ENCODE assay signal across 22 cellular contexts in genomic region chr6:101961357-101961756, GRCh38.
"Had no signal": no experiment of that assay in that cellular context is flagged by ENCODE, and none has a peak within 500 bp of the region (broad histone marks: within the 10 kb centered on the region; RNA-seq: fewer than 3 reads in every experiment).

No MANE protein-coding gene starts in this region.

- H3K36me3 ChIP-seq: esophagus muscularis mucosa, gastrocnemius medialis, heart right ventricle, left ventricle myocardium inferior, lower lobe of right lung, ovary, thoracic aorta, transverse colon had no signal

- H3K4me3 Mint-ChIP-seq: memory B cell; naive B cell; stimulated activated memory B cell treated with anti-CD40 and anti-IgM and Interleukin-4, amounts not matched to agents 10 μg/mL and 1 μg/mL and 100 μg/mL, for 72 hours; stimulated activated naive CD8-positive, alpha-beta T cell treated with anti-CD3 and anti-CD28 coated beads, Interleukin-15, Interleukin-2, amounts not matched to agents 100 ng/mL and 50 ng/mL, for 24 hours had no signal

- DNase-seq: effector memory CD4-positive, alpha-beta T cell; gastrocnemius medialis; heart right ventricle; kidney; left cardiac atrium; left ventricle myocardium inferior; lower lobe of right lung; midbrain; naive B cell; ovary; right cardiac atrium; stimulated activated CD4-positive, alpha-beta T cell treated with anti-CD3 and anti-CD28 coated beads, Interleukin-4, amount 100 ng/mL, for 1 hour; stimulated activated CD8-positive, alpha-beta memory T cell treated with anti-CD3 and anti-CD28 coated beads, Interleukin-4, amount 100 ng/mL, for 48 hours; substantia nigra; transverse colon had no signal

- H3K4me1 Mint-ChIP-seq: memory B cell; naive B cell; stimulated activated memory B cell treated with anti-CD40 and anti-IgM and Interleukin-4, amounts not matched to agents 10 μg/mL and 1 μg/mL and 100 μg/mL, for 72 hours had no signal

- H3K4me2 ChIP-seq: smooth muscle cell had no signal

- H3K4me3 ChIP-seq: esophagus muscularis mucosa, gastrocnemius medialis, heart right ventricle, left ventricle myocardium inferior, lower lobe of right lung, ovary, smooth muscle cell, thoracic aorta, transverse colon had no signal

- H3K9me3 ChIP-seq: gastrocnemius medialis, lower lobe of right lung, ovary, thoracic aorta, transverse colon had no signal

- H3K27ac ChIP-seq: epithelial cell of prostate, esophagus muscularis mucosa, gastrocnemius medialis, heart right ventricle, left ventricle myocardium inferior, lower lobe of right lung, ovary, thoracic aorta, transverse colon had no signal

- H3K27me3 Mint-ChIP-seq: memory B cell; naive B cell; stimulated activated memory B cell treated with anti-CD40 and anti-IgM and Interleukin-4, amounts not matched to agents 10 μg/mL and 1 μg/mL and 100 μg/mL, for 72 hours; stimulated activated naive CD8-positive, alpha-beta T cell treated with anti-CD3 and anti-CD28 coated beads, Interleukin-15, Interleukin-2, amounts not matched to agents 100 ng/mL and 50 ng/mL, for 24 hours had no signal

- H3K27ac Mint-ChIP-seq: memory B cell; naive B cell; stimulated activated memory B cell treated with anti-CD40 and anti-IgM and Interleukin-4, amounts not matched to agents 10 μg/mL and 1 μg/mL and 100 μg/mL, for 72 hours; stimulated activated naive CD8-positive, alpha-beta T cell treated with anti-CD3 and anti-CD28 coated beads, Interleukin-15, Interleukin-2, amounts not matched to agents 100 ng/mL and 50 ng/mL, for 24 hours had no signal

- H3K4me1 ChIP-seq: esophagus muscularis mucosa, gastrocnemius medialis, heart right ventricle, left ventricle myocardium inferior, lower lobe of right lung, transverse colon had no signal

- H3K36me3 Mint-ChIP-seq: memory B cell; naive B cell; stimulated activated memory B cell treated with anti-CD40 and anti-IgM and Interleukin-4, amounts not matched to agents 10 μg/mL and 1 μg/mL and 100 μg/mL, for 72 hours had no signal

- ATAC-seq: gastrocnemius medialis, heart right ventricle, left cardiac atrium, right cardiac atrium had no signal

- H3K27me3 ChIP-seq: esophagus muscularis mucosa, gastrocnemius medialis, heart right ventricle, ovary, transverse colon had no signal

- H3K9me3 Mint-ChIP-seq: stimulated activated memory B cell treated with anti-CD40 and anti-IgM and Interleukin-4, amounts not matched to agents 10 μg/mL and 1 μg/mL and 100 μg/mL, for 72 hours had no signal
